24 cellular contexts compared by ENCODE assay signal in the genomic region with DNA sequence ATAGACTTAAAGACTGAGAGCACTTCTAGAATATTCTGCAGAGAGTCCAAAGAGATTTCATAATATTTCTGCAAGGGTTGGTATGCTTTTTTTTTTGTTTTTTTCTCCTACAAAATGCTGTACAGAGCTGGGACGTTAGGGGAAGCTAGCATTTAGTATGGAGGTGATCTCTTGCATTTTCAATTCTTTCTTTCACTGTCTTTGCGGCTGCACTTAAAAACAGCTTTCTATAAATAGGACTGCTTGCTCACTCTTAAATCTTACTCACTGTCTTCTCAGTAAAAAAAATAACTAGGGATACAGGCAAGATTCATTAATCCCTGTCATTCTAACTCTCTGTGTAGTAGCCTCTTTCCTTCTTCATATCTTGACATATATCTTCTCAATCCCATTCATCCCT. TPM values are rescaled to one million over a fixed set of nuclear protein-coding genes. Genes with fewer than 3 reads are reported as not detected.
"Had no signal": no experiment of that assay in that cellular context is flagged by ENCODE, and none has a peak within 500 bp of the region (broad histone marks: within the 10 kb centered on the region; RNA-seq: fewer than 3 reads in every experiment).

No MANE protein-coding gene starts in this region.

- DNase-seq: effector CD4-positive, alpha-beta T cell; endodermal cell; erythroblast; foreskin melanocyte; head of caudate nucleus; left colon; left ventricle myocardium superior; mesenchymal stem cell; midbrain; occipital lobe; pancreas; right cardiac atrium; small intestine; stimulated activated CD4-positive, alpha-beta T cell treated with anti-CD3 and anti-CD28 coated beads, Interleukin-12 subunit alpha, Interleukin-12 subunit beta, amount 100 ng/mL, for 4 hours; stimulated activated naive CD4-positive, alpha-beta T cell; stomach; substantia nigra; trophoblast cell had no signal

- H3K36me3 ChIP-seq: pancreas, stomach had no signal

- H3K4me2 ChIP-seq: hepatocyte had no signal

- H3K27ac Mint-ChIP-seq: endodermal cell; natural killer cell treated with Interleukin-12 subunit alpha and Interleukin-12 subunit beta and Interleukin-15 and Interleukin-18, amount 100 ng/mL, for 72 hours; progenitor cell of endocrine pancreas had no signal

- H2AFZ ChIP-seq: hepatocyte had no signal

- H3K4me3 Mint-ChIP-seq: endodermal cell; natural killer cell treated with Interleukin-12 subunit alpha and Interleukin-12 subunit beta and Interleukin-15 and Interleukin-18, amount 100 ng/mL, for 72 hours had no signal

- H3K27ac ChIP-seq: hepatocyte, pancreas, stomach had no signal

- H3K36me3 Mint-ChIP-seq: natural killer cell treated with Interleukin-12 subunit alpha and Interleukin-12 subunit beta and Interleukin-15 and Interleukin-18, amount 100 ng/mL, for 72 hours had no signal

- H3K79me2 ChIP-seq: hepatocyte had no signal

- H3K4me1 ChIP-seq: pancreas had no signal

- H3K9me3 ChIP-seq: pancreas, stomach had no signal

- ATAC-seq: left colon; left ventricle myocardium superior; natural killer cell treated with Interleukin-12 subunit alpha and Interleukin-12 subunit beta and Interleukin-15 and Interleukin-18, amount 100 ng/mL, for 72 hours; pancreas; right cardiac atrium had no signal

- H3K9me3 Mint-ChIP-seq: endodermal cell; natural killer cell treated with Interleukin-12 subunit alpha and Interleukin-12 subunit beta and Interleukin-15 and Interleukin-18, amount 100 ng/mL, for 72 hours had no signal

- H3K4me3 ChIP-seq: hepatocyte, lung, pancreas, stomach had no signal

RNA-seq across cellular contexts. Expression of a gene that starts 7.4 kb away (rescaled TPM):
- total RNA-seq: dermis microvascular lymphatic vessel endothelial cell; endothelial cell of umbilical vein; left colon; left ventricle myocardium superior; natural killer cell treated with Interleukin-12 subunit alpha and Interleukin-12 subunit beta and Interleukin-15 and Interleukin-18, amount 100 ng/mL, for 72 hours; right cardiac atrium had no signal
